ENCODE assay signal across 11 cellular contexts in the genomic region with DNA sequence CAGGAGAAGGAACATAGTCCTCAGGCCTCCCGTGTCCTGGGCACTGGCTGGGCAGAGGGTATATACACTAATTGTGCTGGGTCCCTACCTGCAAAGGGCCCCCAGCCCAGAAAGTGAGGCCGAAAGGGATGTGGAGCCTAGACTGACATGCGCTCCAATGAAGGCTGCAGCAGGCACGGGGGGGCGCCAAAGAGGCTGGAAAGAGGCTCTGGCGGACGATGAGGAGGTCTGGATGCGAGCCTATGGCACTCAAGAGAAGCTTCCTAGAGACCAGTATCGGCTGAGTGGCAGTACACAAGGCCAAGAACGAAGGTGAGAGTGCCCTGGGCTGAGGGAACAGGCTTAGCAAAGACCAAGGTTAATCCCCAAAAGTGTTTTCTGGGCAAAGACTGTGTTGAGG. TPM values are rescaled to one million over a fixed set of nuclear protein-coding genes. Genes with fewer than 3 reads are reported as not detected.
A peak's percentile ranks its signal among the peaks of the same experiment; 100 is the strongest.
DNase-seq lines count a peak whose midpoint lies in the region; ATAC-seq and TF ChIP-seq lines count a peak whose summit lies in the region.
"Had no signal": no experiment of that assay in that cellular context is flagged by ENCODE, and none has a peak within 500 bp of the region (broad histone marks: within the 10 kb centered on the region; RNA-seq: fewer than 3 reads in every experiment).

No MANE protein-coding gene starts in this region.

- peak; percentile 55 for DNase-seq in 8988T
- DNase-seq in Daoy (ENCODE audit: low read depth) = peak; percentile 28
- DNase-seq in PC-3 = no peak
- no peak for DNase-seq in fibroblast of villous mesenchyme (ENCODE audit: low read depth)
- no peak for DNase-seq in KG1 (lab: John Stamatoyannopoulos, UW)
- no peak for DNase-seq in GM19240 (ENCODE audit: insufficient read length, low spot score)
- DNase-seq in activated T-cell treated with anti-CD3 and anti-CD28 coated beads for 4 hours = no peak
- DNase-seq: stimulated activated CD4-positive, alpha-beta T cell treated with anti-CD3 and anti-CD28 coated beads, Interleukin-12 subunit alpha, Interleukin-12 subunit beta, amount 100 ng/mL, for 4 hours; T-helper 2 cell had no signal

- intact Hi-C loops in PC-3 (cut with micrococcal nuclease) = no loop called here

- H3K27ac ChIP-seq in PC-3 (ENCODE audit: low read length) = no peak overlapping the region

- H3K79me2 ChIP-seq in PC-3 (ENCODE audit: low read length) = peaks cover under 1% of the 10 kb centered on the region; the same call in 1 of the 2 replicates

- no peaks in the 10 kb centered on the region for H3K27me3 ChIP-seq in PC-3 (ENCODE audit: low read length)

- BruUV-seq in PC-3 (replicated peaks; lab: Mats Ljungman, UMichigan) = no TSS peak

- no peak overlapping the region for H2AFZ ChIP-seq in PC-3 (ENCODE audit: low read length)

- H3K4me1 ChIP-seq in PC-3 (ENCODE audit: insufficient read depth, low read length) = peaks cover 17% of the 10 kb centered on the region

- no peaks in the 10 kb centered on the region for H3K9me3 ChIP-seq in PC-3 (ENCODE audit: low read length)

- H3K36me3 ChIP-seq in PC-3 (ENCODE audit: low read depth, low read length) = peaks cover 41% of the 10 kb centered on the region

- H3F3A ChIP-seq in PC-3 (ENCODE audit: low read length, unreplicated experiment) = peaks cover 3% of the 10 kb centered on the region

- POLR2A ChIA-PET in PC-3 (lab: Charles Lee; ENCODE audit: unreplicated experiment) = no interaction called here

- TF ChIP-seq CTCF in PC-3 (conservative IDR thresholded peaks at IDR 0.05; ENCODE audit: low read depth, low read length) (peak; percentile 49), fibroblast of villous mesenchyme (IDR thresholded peaks at IDR 0.05; ENCODE audit: insufficient read depth, low read depth, low read length) (peak; percentile 25)

- ATAC-seq in PC-3 = no peak
- ATAC-seq in HG03175 (IDR thresholded peaks at IDR 0.05; ENCODE audit: unreplicated experiment) = no peak
- ATAC-seq: activated T-cell treated with anti-CD3 and anti-CD28 coated beads, Interleukin-2, amount 50 U/mL, for 72 hours had no signal

- no peak overlapping the region for H3K4me3 ChIP-seq in PC-3 (ENCODE audit: low read length)
- H3K4me3 ChIP-seq in fibroblast of villous mesenchyme (ENCODE audit: low read depth, low read length) = no peak overlapping the region

- H3K9ac ChIP-seq in PC-3 (ENCODE audit: low read length) = no peak overlapping the region

- H4K20me1 ChIP-seq in PC-3 (ENCODE audit: low read length) = peaks cover 2% of the 10 kb centered on the region; the same call in 1 of the 2 replicates

- CTCF ChIA-PET in PC-3 (lab: Charles Lee) = no interaction called here

- no peaks in the 10 kb centered on the region for H3K9me2 ChIP-seq in PC-3 (replicated peaks; ENCODE audit: low read length)

- no peak overlapping the region for H3K4me2 ChIP-seq in PC-3 (ENCODE audit: low read length)

RNA-seq across cellular contexts. Expression of a gene that starts 16.6 kb away (rescaled TPM):
- total RNA-seq in Daoy (2014; rRNA removed; shearing (Covaris generic)) = 18.2 and 22.7 TPM in 2 replicates
- total RNA-seq in PC-3 (2014; rRNA removed) (26.0 and 36.3 TPM in 2 replicates), fibroblast of villous mesenchyme (20.3 and 28.5 TPM in 2 replicates)

RNA-seq across cellular contexts. Expression of a gene that starts 17.3 kb away (rescaled TPM):
- 20.0 and 22.2 TPM in 2 replicates for total RNA-seq in Daoy (2014; rRNA removed; shearing (Covaris generic))
- total RNA-seq in PC-3 (2014; rRNA removed) (18.4 and 18.5 TPM in 2 replicates), fibroblast of villous mesenchyme (6.4 and 7.3 TPM in 2 replicates)

RNA-seq across cellular contexts. Expression of a gene that starts 47.6 kb away (rescaled TPM):
- total RNA-seq in Daoy (2014; rRNA removed; shearing (Covaris generic)) = not detected in 2 replicates
- not detected in 2 replicates for total RNA-seq in PC-3 (2014; rRNA removed)
- not detected in 2 replicates for total RNA-seq in fibroblast of villous mesenchyme
- total RNA-seq: activated T-cell treated with anti-CD3 and anti-CD28 coated beads, Interleukin-2, amount 50 U/mL, for 72 hours had no signal

Comparison
In these comparisons a context has a peak if more than half of its experiments do, and no peak if none do; other contexts are left out.
1. DNase-seq: peak in 8988T (single experiment) and Daoy (single experiment); none in PC-3 (single experiment), fibroblast of villous mesenchyme (single experiment), KG1 (single experiment), GM19240 (single experiment) and activated T-cell treated with anti-CD3 and anti-CD28 coated beads for 4 hours (single experiment).